11 cellular contexts compared by ENCODE assay signal in genomic region chr11:67997460-67997921, GRCh38. TPM values are rescaled to one million over a fixed set of nuclear protein-coding genes. Genes with fewer than 3 reads are reported as not detected.
DNase-seq lines count a peak whose midpoint lies in the region; ATAC-seq and TF ChIP-seq lines count a peak whose summit lies in the region.
"Had no signal": no experiment of that assay in that cellular context is flagged by ENCODE, and none has a peak within 500 bp of the region (broad histone marks: within the 10 kb centered on the region; RNA-seq: fewer than 3 reads in every experiment).

No MANE protein-coding gene starts in this region.

- peaks cover 16 to 17% of the 10 kb centered on the region in 2 experiments for H3K4me1 Mint-ChIP-seq in H9
- H3K4me1 Mint-ChIP-seq in activated B cell treated with CpG ODN at 0.5 μM for 24 hours, result peaks cover 76% of the 10 kb centered on the region

- H4K20me1 ChIP-seq in H9 (ENCODE audit: control insufficient read depth, insufficient read depth, insufficient read length), result no peaks in the 10 kb centered on the region

- H4K8ac ChIP-seq in H9 (replicated peaks; ENCODE audit: insufficient read length, low read depth, low read length) (no peak overlapping the region), mesendoderm (ENCODE audit: low read depth, low read length) (no peak overlapping the region)

- CTCF ChIA-PET in activated B cell treated with CpG ODN at 0.5 μM for 24 hours (lab: Charles Lee), result no interaction called here

- H3K27me3 Mint-ChIP-seq in H9 (ENCODE audit: low read depth) (peaks cover 11% of the 10 kb centered on the region), activated B cell treated with CpG ODN at 0.5 μM for 24 hours (no peaks in the 10 kb centered on the region)

- H3K36me3 Mint-ChIP-seq in H9 (ENCODE audit: insufficient read depth in 1 of 3, low read depth in 3 of 3), result peaks cover 0 to 6% (median 4%) of the 10 kb centered on the region in 3 experiments; a peak in 4 of 7 replicates
- peaks cover 56% of the 10 kb centered on the region for H3K36me3 Mint-ChIP-seq in activated B cell treated with CpG ODN at 0.5 μM for 24 hours (ENCODE audit: low read depth)

- H2AFZ ChIP-seq in H9 (ENCODE audit: low read length), result no peak overlapping the region

- DNase-seq in H9 (no peak), activated B cell treated with CpG ODN at 0.5 μM for 24 hours (no peak), mesendoderm (no peak), prostate gland (ENCODE audit: low spot score) (no peak), breast epithelium (ENCODE audit: low spot score in 2 of 2) (no peak)
- DNase-seq in activated effector memory CD4-positive, alpha-beta T cell treated with anti-CD3 and anti-CD28 coated beads, Interleukin-2, amount 50 U/mL, for 16 hours, result no peak
- DNase-seq: activated T-cell treated with anti-CD3 and anti-CD28 coated beads, Interleukin-2, amount 50 U/mL, for 4 hours; NCI-H1092 had no signal

- H4K5ac ChIP-seq in H9 (ENCODE audit: insufficient read length, low read depth, low read length), result no peak overlapping the region
- H4K5ac ChIP-seq in mesendoderm (ENCODE audit: low read length), result no peak overlapping the region

- H3K79me2 ChIP-seq in H9 (ENCODE audit: insufficient read depth, low read length) (no peaks in the 10 kb centered on the region), mesendoderm (ENCODE audit: control insufficient read depth, insufficient read depth, low read length) (no peaks in the 10 kb centered on the region)

- no peak overlapping the region for H3T11ph ChIP-seq in H9 (ENCODE audit: low read length)

- H2BK15ac ChIP-seq in H9 (ENCODE audit: low read depth, low read length) (no peak overlapping the region), mesendoderm (replicated peaks; ENCODE audit: low read depth) (no peak overlapping the region)

- ATAC-seq in activated B cell treated with CpG ODN at 0.5 μM for 24 hours (ENCODE audit: low read depth) (no peak), HG03442 (IDR thresholded peaks at IDR 0.05; ENCODE audit: unreplicated experiment) (no peak)

- H3K56ac ChIP-seq in H9 (ENCODE audit: insufficient read length, low read depth, low read length) (no peak overlapping the region), mesendoderm (ENCODE audit: low read length) (peak overlapping the region; percentile 50)

- intact Hi-C loops in activated B cell treated with CpG ODN at 0.5 μM for 24 hours (cut with micrococcal nuclease), result no loop called here
- intact Hi-C loops in prostate gland (cut with DNase I), result no loop called here
- intact Hi-C loops in breast epithelium (cut with DNase I; ENCODE audit: low total_unique reads), result no loop called here

- H3K4me1 ChIP-seq in H9 (ENCODE audit: insufficient read depth, low read length) (no peaks in the 10 kb centered on the region; the same call in 1 of the 2 replicates), mesendoderm (ENCODE audit: control insufficient read depth, low read depth, low read length) (no peaks in the 10 kb centered on the region), prostate gland (replicated peaks) (no peaks in the 10 kb centered on the region), breast epithelium (no peaks in the 10 kb centered on the region)

- no peak overlapping the region for H2BK20ac ChIP-seq in H9 (ENCODE audit: low read depth, low read length, poor library complexity, severe bottlenecking)

- H3K14ac ChIP-seq in H9 (ENCODE audit: insufficient read depth, low read length), result no peak overlapping the region

- H3K4me2 ChIP-seq in H9 (ENCODE audit: insufficient read depth, insufficient read length, low read length), result no peak overlapping the region
- no peak overlapping the region for H3K4me2 ChIP-seq in mesendoderm (ENCODE audit: low read length)

- H3K4me3 Mint-ChIP-seq in H9, result peak overlapping the region in 1 of 2 experiments; percentile 87; a peak in 3 of 5 replicates
- H3K4me3 Mint-ChIP-seq in activated B cell treated with CpG ODN at 0.5 μM for 24 hours, result no peak overlapping the region
- H3K4me3 Mint-ChIP-seq: activated T-cell treated with anti-CD3 and anti-CD28 coated beads, Interleukin-2, amount 50 U/mL, for 4 hours had no signal

- peak overlapping the region; percentile 54 for H3K27ac ChIP-seq in 22Rv1
- H3K27ac ChIP-seq in H9 (ENCODE audit: insufficient read length, low read depth, low read length), result no peak overlapping the region
- no peak overlapping the region for H3K27ac ChIP-seq in mesendoderm (ENCODE audit: low read depth, low read length)
- H3K27ac ChIP-seq in prostate gland, result no peak overlapping the region
- no peak overlapping the region for H3K27ac ChIP-seq in breast epithelium

- H2BK120ac ChIP-seq in H9 (ENCODE audit: low read depth, low read length, poor library complexity, severe bottlenecking) (no peak overlapping the region), mesendoderm (ENCODE audit: low read depth, low read length) (no peak overlapping the region)

- no peaks in the 10 kb centered on the region for H3K9me3 ChIP-seq in H9 (ENCODE audit: control insufficient read depth, low read depth, low read length)
- H3K9me3 ChIP-seq in prostate gland, result no peaks in the 10 kb centered on the region
- H3K9me3 ChIP-seq in breast epithelium, result no peaks in the 10 kb centered on the region

- H3K36me3 ChIP-seq in mesendoderm (ENCODE audit: control insufficient read depth, insufficient read depth, low read length), result no peaks in the 10 kb centered on the region
- no peaks in the 10 kb centered on the region for H3K36me3 ChIP-seq in prostate gland
- no peaks in the 10 kb centered on the region for H3K36me3 ChIP-seq in breast epithelium

- H3K4me3 ChIP-seq in mesendoderm (ENCODE audit: low read length) (no peak overlapping the region), prostate gland (no peak overlapping the region), breast epithelium (no peak overlapping the region)

- no peak overlapping the region for H2BK12ac ChIP-seq in H9 (ENCODE audit: insufficient read length, low read depth, low read length)

- TF ChIP-seq CTCF in 22Rv1 (IDR thresholded peaks at IDR 0.05) (no peak), H9 (conservative IDR thresholded peaks at IDR 0.05) (no peak), activated B cell treated with CpG ODN at 0.5 μM for 24 hours (IDR thresholded peaks at IDR 0.05) (no peak), prostate gland (IDR thresholded peaks at IDR 0.05) (no peak), breast epithelium (IDR thresholded peaks at IDR 0.05) (no peak)

- H3K23me2 ChIP-seq in H9 (ENCODE audit: insufficient read length, low read depth, low read length, poor library complexity, severe bottlenecking), result no peaks in the 10 kb centered on the region

- H3K9me3 Mint-ChIP-seq in H9 (no peaks in the 10 kb centered on the region; a peak in 1 of 5 replicates), activated B cell treated with CpG ODN at 0.5 μM for 24 hours (no peaks in the 10 kb centered on the region)
- H3K9me3 Mint-ChIP-seq: activated T-cell treated with anti-CD3 and anti-CD28 coated beads, Interleukin-2, amount 50 U/mL, for 4 hours; neural crest cell had no signal

- no peak overlapping the region for H4K91ac ChIP-seq in H9 (ENCODE audit: insufficient read length, low read depth, low read length)

- H2BK5ac ChIP-seq in H9 (ENCODE audit: insufficient read length, low read length), result no peak overlapping the region
- no peak overlapping the region for H2BK5ac ChIP-seq in mesendoderm (ENCODE audit: low read length)

- H3K9ac ChIP-seq in H9 (ENCODE audit: extremely low read depth, insufficient read length, low read length) (no peak overlapping the region), mesendoderm (ENCODE audit: low read length) (peak overlapping the region; percentile 35)

- H2AK5ac ChIP-seq in H9 (ENCODE audit: insufficient read length, low read length) (no peak overlapping the region), mesendoderm (ENCODE audit: low read length) (no peak overlapping the region)

- TF ChIP-seq POLR2A in prostate gland (IDR thresholded peaks at IDR 0.05) (no peak), breast epithelium (IDR thresholded peaks at IDR 0.05) (no peak)

- H3K18ac ChIP-seq in H9 (ENCODE audit: insufficient read length, low read depth, low read length), result no peak overlapping the region
- no peak overlapping the region for H3K18ac ChIP-seq in mesendoderm (ENCODE audit: low read length)

- H3K27ac Mint-ChIP-seq in H9, result peak overlapping the region in 2 of 3 experiments; percentile 40 to 86; a peak in 2 of 7 replicates
- H3K27ac Mint-ChIP-seq in activated B cell treated with CpG ODN at 0.5 μM for 24 hours, result peak overlapping the region; percentile 18

- H3K27me3 ChIP-seq in H9 (ENCODE audit: insufficient read depth, low read length) (no peaks in the 10 kb centered on the region), mesendoderm (ENCODE audit: insufficient read depth, low read length, poor library complexity) (no peaks in the 10 kb centered on the region), prostate gland (replicated peaks; ENCODE audit: insufficient read depth) (no peaks in the 10 kb centered on the region), breast epithelium (no peaks in the 10 kb centered on the region)

- no CpG with 5 or more reads among the region's 29 CpGs for WGBS in H9 (ENCODE audit: extremely low coverage, insufficient read length, low lambda C conversion rate)
- no CpG with 5 or more reads among the region's 29 CpGs for WGBS in mesendoderm (ENCODE audit: extremely low coverage, insufficient coverage, low lambda C conversion rate)
- 94% methylated on average over 29 of the region's 29 CpGs for WGBS in prostate gland

- H3K79me1 ChIP-seq in H9 (ENCODE audit: insufficient read depth, low read depth, low read length, poor library complexity, severe bottlenecking) (no peaks in the 10 kb centered on the region), mesendoderm (ENCODE audit: low read length) (no peaks in the 10 kb centered on the region)

- H3K4ac ChIP-seq in H9 (ENCODE audit: low read depth, low read length) (no peak overlapping the region), mesendoderm (ENCODE audit: low read depth, low read length) (no peak overlapping the region)

- H3K23ac ChIP-seq in H9 (ENCODE audit: insufficient read length, low read depth, low read length) (no peak overlapping the region), mesendoderm (ENCODE audit: low read length) (no peak overlapping the region)

- POLR2A ChIA-PET in activated B cell treated with CpG ODN at 0.5 μM for 24 hours (lab: Charles Lee), result interaction anchor here (0.5 kb wide), 1 partner anchor 8 kb away, joined by 5 read pairs; no protein-coding TSS in a partner anchor

RNA-seq across cellular contexts. Expression of gene UNC93B1, which starts 6.4 kb away (rescaled TPM):
- total RNA-seq in H9 (2021), result 21.7 and 23.3 TPM in 2 replicates
- 117 and 133 TPM in 2 replicates for total RNA-seq in activated B cell treated with CpG ODN at 0.5 μM for 24 hours
- polyA plus RNA-seq in mesendoderm (2013, experiment 1 of 2), result 7.5 TPM
- 7.5 TPM for polyA plus RNA-seq in mesendoderm (2013, experiment 2 of 2)
- total RNA-seq in prostate gland, result 10 to 100 TPM; 31.5 to 41.7 TPM
- total RNA-seq in breast epithelium, result 10 to 100 TPM; 40.3 to 63.7 (median 49.8) TPM

RNA-seq across cellular contexts. Expression of gene ALDH3B1, which starts 12.6 kb away (rescaled TPM):
- total RNA-seq in H9 (2021) (not detected in 2 replicates), activated B cell treated with CpG ODN at 0.5 μM for 24 hours (0.53 and 0.98 TPM in 2 replicates), prostate gland (1 to 10 TPM; 7.2 to 7.9 TPM), breast epithelium (10 to 100 TPM in 2 of 3 donors, 1 to 10 TPM in 1; 9.8 to 26.4 (median 20.6) TPM)
- 0.04 TPM for polyA plus RNA-seq in mesendoderm (2013, experiment 1 of 2)
- 0.15 TPM for polyA plus RNA-seq in mesendoderm (2013, experiment 2 of 2)

RNA-seq across cellular contexts. Expression of gene NDUFS8, which starts 33.0 kb away (rescaled TPM):
- 213 and 214 TPM in 2 replicates for total RNA-seq in H9 (2021)
- total RNA-seq in activated B cell treated with CpG ODN at 0.5 μM for 24 hours, result 93.7 and 101 TPM in 2 replicates
- polyA plus RNA-seq in mesendoderm (2013, experiment 1 of 2), result 113 TPM
- 110 TPM for polyA plus RNA-seq in mesendoderm (2013, experiment 2 of 2)
- total RNA-seq in prostate gland, result 100 to 1,000 TPM; 247 to 274 TPM
- total RNA-seq in breast epithelium, result 100 to 1,000 TPM; 105 to 117 (median 117) TPM

RNA-seq across cellular contexts. Expression of gene TCIRG1, which starts 41.3 kb away (rescaled TPM):
- total RNA-seq in H9 (2021) (24.4 and 27.1 TPM in 2 replicates), activated B cell treated with CpG ODN at 0.5 μM for 24 hours (209 and 227 TPM in 2 replicates), prostate gland (100 to 1,000 TPM; 114 to 118 TPM), breast epithelium (100 to 1,000 TPM in 1 of 3 donors, 10 to 100 TPM in 2; 71.4 to 135 (median 90.3) TPM)
- 5.4 TPM for polyA plus RNA-seq in mesendoderm (2013, experiment 1 of 2)
- polyA plus RNA-seq in mesendoderm (2013, experiment 2 of 2), result 5.8 TPM
